Comparison of ENCODE assay signal across 17 cellular contexts in genomic region chr2:213145723-213146242, GRCh38. TPM values are rescaled to one million over a fixed set of nuclear protein-coding genes. Genes with fewer than 3 reads are reported as not detected.
DNase-seq lines count a peak whose midpoint lies in the region; ATAC-seq, FAIRE-seq and TF ChIP-seq lines count a peak whose summit lies in the region.
"Had no signal": no experiment of that assay in that cellular context is flagged by ENCODE, and none has a peak within 500 bp of the region (broad histone marks: within the 10 kb centered on the region; RNA-seq: fewer than 3 reads in every experiment).

No MANE protein-coding gene starts in this region.

- TF ChIP-seq CTCF in CD4-positive, alpha-beta T cell (IDR thresholded peaks at IDR 0.05): no peak
- TF ChIP-seq CTCF in GM12865 (IDR thresholded peaks at IDR 0.05; ENCODE audit: insufficient read depth, low read depth, low read length, missing control alignments) (no peak), keratinocyte (optimal IDR thresholded peaks at IDR 0.05 in 1 of 3, IDR thresholded peaks at IDR 0.05 in 1 of 3, conservative IDR thresholded peaks at IDR 0.05 in 1 of 3; ENCODE audit: extremely low read depth in 1 of 3, insufficient read depth in 2 of 3, low read length in 3 of 3) (no peak)

- H3K27ac Mint-ChIP-seq in CD4-positive, alpha-beta T cell: peak overlapping the region; percentile 28
- H3K27ac Mint-ChIP-seq: activated T-helper 1 cell treated with anti-CD3 and anti-CD28 coated beads, Interleukin-12 subunit alpha, Interleukin-12 subunit beta, Interleukin-2, Interleukin-4 antibody, amounts not matched to agents 30 ng/mL and 10 ng/mL and 1 ng/mL, durations not matched to agents 14 hours and 24 hours and 36 hours; nephron progenitor cell had no signal

- H3K27me3 ChIP-seq in CD4-positive, alpha-beta T cell (ENCODE audit: control insufficient read depth, insufficient read depth, low read length): peaks cover 12% of the 10 kb centered on the region
- H3K27me3 ChIP-seq in keratinocyte (ENCODE audit: control insufficient read depth, extremely low read depth, insufficient read depth, low read length): no peaks in the 10 kb centered on the region
- H3K27me3 ChIP-seq: ascending aorta had no signal

- peak overlapping the region; percentile 29 for H3K4me2 ChIP-seq in keratinocyte (ENCODE audit: control insufficient read depth, extremely low read depth, insufficient read depth, low read depth, low read length)

- no peak for FAIRE-seq in keratinocyte (lab: Jason Lieb, UNC)

- H3K4me1 Mint-ChIP-seq in CD4-positive, alpha-beta T cell (ENCODE audit: low read depth): peaks cover 32% of the 10 kb centered on the region

- POLR2A ChIA-PET in CD4-positive, alpha-beta T cell (lab: Charles Lee): interaction anchor here (0.6 kb wide), 1 partner anchor 167 kb away, joined by 3 read pairs; no protein-coding TSS in a partner anchor

- no peak overlapping the region for H2AFZ ChIP-seq in keratinocyte (ENCODE audit: control insufficient read depth, low read length)

- peaks cover 7% of the 10 kb centered on the region for H3K36me3 Mint-ChIP-seq in CD4-positive, alpha-beta T cell (ENCODE audit: low read depth)

- CTCF ChIA-PET in CD4-positive, alpha-beta T cell (lab: Charles Lee): no interaction called here

- no peaks in the 10 kb centered on the region for H3K9me3 Mint-ChIP-seq in CD4-positive, alpha-beta T cell
- H3K9me3 Mint-ChIP-seq: activated T-helper 1 cell treated with anti-CD3 and anti-CD28 coated beads, Interleukin-12 subunit alpha, Interleukin-12 subunit beta, Interleukin-2, Interleukin-4 antibody, amounts not matched to agents 30 ng/mL and 10 ng/mL and 1 ng/mL, durations not matched to agents 14 hours and 24 hours and 36 hours; nephron progenitor cell had no signal

- no peak for DNase-seq in CD4-positive, alpha-beta T cell
- DNase-seq in GM12865 (ENCODE audit: low read depth) (peak; percentile 20), SK-N-MC (ENCODE audit: low read depth, low spot score) (no peak), keratinocyte (ENCODE audit: low read depth, low spot score) (no peak), left cardiac atrium (no peak), 8988T (no peak)
- DNase-seq: GF-D8; hippocampal formation; NCI-H2029 treated with DMSO at 0.1 percent for 48 hours; nephron progenitor cell; retina; stimulated activated CD4-positive, alpha-beta T cell treated with anti-CD3 and anti-CD28 coated beads, Interleukin-2, amount 100 ng/mL, for 24 hours; SW 1271 had no signal

- ATAC-seq in CD4-positive, alpha-beta T cell (ENCODE audit: poor library complexity): no peak
- ATAC-seq in left cardiac atrium: no peak
- no peak for ATAC-seq in HG03095 (IDR thresholded peaks at IDR 0.05; ENCODE audit: unreplicated experiment)

- peak overlapping the region; percentile 50 for H3K4me3 Mint-ChIP-seq in CD4-positive, alpha-beta T cell
- H3K4me3 Mint-ChIP-seq: activated T-helper 1 cell treated with anti-CD3 and anti-CD28 coated beads, Interleukin-12 subunit alpha, Interleukin-12 subunit beta, Interleukin-2, Interleukin-4 antibody, amounts not matched to agents 30 ng/mL and 10 ng/mL and 1 ng/mL, durations not matched to agents 14 hours and 24 hours and 36 hours; nephron progenitor cell had no signal

- peak overlapping the region; percentile 64 for H3K9ac ChIP-seq in SK-N-MC (ENCODE audit: insufficient read length)
- no peak overlapping the region for H3K9ac ChIP-seq in keratinocyte (ENCODE audit: control insufficient read depth, extremely low read depth, insufficient read depth, low read length)

- dilution Hi-C loops in keratinocyte (cut with MboI; ENCODE audit: extremely low pct_ligation_motif_present, low sequenced_read_pairs): no loop called here

- peaks cover 20% of the 10 kb centered on the region for H3K4me1 ChIP-seq in keratinocyte (ENCODE audit: control insufficient read depth, extremely low read depth, insufficient read depth, low read length)

- no peaks in the 10 kb centered on the region for H4K20me1 ChIP-seq in keratinocyte (ENCODE audit: control insufficient read depth, extremely low read depth, insufficient read depth, low read length)

- no peak overlapping the region for H3K27ac ChIP-seq in CD4-positive, alpha-beta T cell (ENCODE audit: low read depth, low read length)
- H3K27ac ChIP-seq in SK-N-MC (no peak overlapping the region), keratinocyte (ENCODE audit: control insufficient read depth, insufficient read depth, low read length) (no peak overlapping the region)
- H3K27ac ChIP-seq: ascending aorta, C4-2B had no signal

- H3K79me2 ChIP-seq in keratinocyte (ENCODE audit: control insufficient read depth, insufficient read depth, low read length): peaks cover 3% of the 10 kb centered on the region

- no peaks in the 10 kb centered on the region for H3K9me3 ChIP-seq in CD4-positive, alpha-beta T cell (ENCODE audit: control insufficient read depth, low read length)
- H3K9me3 ChIP-seq in SK-N-MC (ENCODE audit: low read depth, low read length): no peaks in the 10 kb centered on the region
- no peaks in the 10 kb centered on the region for H3K9me3 ChIP-seq in keratinocyte (ENCODE audit: control insufficient read depth, low read depth, low read length)
- H3K9me3 ChIP-seq: ascending aorta had no signal

- intact Hi-C loops in CD4-positive, alpha-beta T cell (cut with DNase I, micrococcal nuclease): no loop called here
- intact Hi-C loops in left cardiac atrium (cut with DNase I): no loop called here

- peak overlapping the region; percentile 85 for H3K4me3 ChIP-seq in GM12865 (ENCODE audit: low read depth, low read length)
- H3K4me3 ChIP-seq in SK-N-MC: peak overlapping the region; percentile 95
- H3K4me3 ChIP-seq in keratinocyte (ENCODE audit: control insufficient read depth in 2 of 3, extremely low read depth in 1 of 3, insufficient read depth in 2 of 3, low read depth in 1 of 3, low read length in 3 of 3): no peak overlapping the region
- H3K4me3 ChIP-seq: ascending aorta had no signal

- H3K9me1 ChIP-seq in keratinocyte (ENCODE audit: control insufficient read depth, extremely low read depth, insufficient read depth, low read length): no peaks in the 10 kb centered on the region

- H3K36me3 ChIP-seq in SK-N-MC (ENCODE audit: insufficient read depth, low read length) (peaks cover 43% of the 10 kb centered on the region), keratinocyte (ENCODE audit: control insufficient read depth in 2 of 2, extremely low read depth in 1 of 2, insufficient read depth in 2 of 2, low read length in 2 of 2) (no peaks in the 10 kb centered on the region)
- H3K36me3 ChIP-seq: ascending aorta had no signal

- H3K27me3 Mint-ChIP-seq in CD4-positive, alpha-beta T cell: peaks cover 16% of the 10 kb centered on the region

RNA-seq across cellular contexts. Expression of gene IKZF2, which starts 5.6 kb away (rescaled TPM):
- total RNA-seq in CD4-positive, alpha-beta T cell: 1 to 10 TPM; 8.7 to 8.9 TPM
- 7.1 to 12.3 TPM (median 8.2 TPM) in 3 replicates for polyA plus RNA-seq in keratinocyte
- polyA plus RNA-seq in keratinocyte (2011; ENCODE audit: low read depth): 1.3 TPM
- 2.3 and 5.5 TPM in 2 replicates for polyA plus RNA-seq in keratinocyte (2011; cell fraction: cytosol; rRNA removed)
- polyA plus RNA-seq in keratinocyte (2011; cell fraction: nucleus; rRNA removed): 13.3 and 14.6 TPM in 2 replicates
- 3.6 and 4.3 TPM in 2 replicates for polyA plus RNA-seq in keratinocyte (2012; ENCODE audit: low replicate concordance)
- polyA minus RNA-seq in keratinocyte: 12.6 to 57.2 TPM (median 43.7 TPM) in 3 replicates
- 12.3 TPM for polyA minus RNA-seq in keratinocyte (2011; cell fraction: cytosol; rRNA and poly(A)+ RNA removed)
- 33.8 and 72.4 TPM in 2 replicates for polyA minus RNA-seq in keratinocyte (2011; cell fraction: nucleus; rRNA and poly(A)+ RNA removed)
- total RNA-seq in left cardiac atrium: 1 to 10 TPM; 3.8 to 6.3 TPM

Comparison
In these comparisons a context has a peak if more than half of its experiments do, and no peak if none do; other contexts are left out.
1. H3K4me3 ChIP-seq: peak in GM12865 (single experiment) and SK-N-MC (single experiment); none in keratinocyte (0 of 3).